9 cellular contexts compared by ENCODE assay signal in genomic region chr21:28988146-28988545, GRCh38. TPM values are rescaled to one million over a fixed set of nuclear protein-coding genes. Genes with fewer than 3 reads are reported as not detected.
DNase-seq lines count a peak whose midpoint lies in the region; ATAC-seq and TF ChIP-seq lines count a peak whose summit lies in the region.
"Not testable (repeated sequence)": the region's sequence is repeated elsewhere in the genome, so short reads cannot be mapped to it uniquely, and the experiment has no call there.
"Had no signal": no experiment of that assay in that cellular context is flagged by ENCODE, and none has a peak within 500 bp of the region (broad histone marks: within the 10 kb centered on the region; RNA-seq: fewer than 3 reads in every experiment).

No MANE protein-coding gene starts in this region.

- CTCF ChIA-PET in PC-3 (lab: Charles Lee); activated naive CD4-positive, alpha-beta T cell treated with anti-CD3 and anti-CD28 coated beads for 36 hours (lab: Charles Lee); mammary epithelial cell (lab: Charles Lee; ENCODE audit: low non-redundant PET): not testable (repeated sequence)

- H3K36me3 Mint-ChIP-seq in activated CD4-positive, alpha-beta T cell treated with anti-CD3 and anti-CD28 coated beads, Interleukin-2, amount 10 ng/mL, durations not matched to agents 24 days and 14 days (ENCODE audit: low read depth): peaks cover 34% of the 10 kb centered on the region
- H3K36me3 Mint-ChIP-seq in activated naive CD4-positive, alpha-beta T cell treated with anti-CD3 and anti-CD28 coated beads for 36 hours (ENCODE audit: low read depth): peaks cover 18% of the 10 kb centered on the region

- H3K4me1 ChIP-seq in PC-3 (ENCODE audit: insufficient read depth, low read length): peaks cover 17% of the 10 kb centered on the region
- H3K4me1 ChIP-seq in mammary epithelial cell (ENCODE audit: insufficient read depth, low read length): peaks cover 13% of the 10 kb centered on the region
- not testable (repeated sequence) for H3K4me1 ChIP-seq in smooth muscle cell (ENCODE audit: low read depth)

- not testable (repeated sequence) for H3K9me3 ChIP-seq in PC-3 (ENCODE audit: low read length); mammary epithelial cell (replicated peaks; ENCODE audit: insufficient read depth, low read length); smooth muscle cell (replicated peaks; ENCODE audit: low read depth)

- WGBS in mammary epithelial cell (ENCODE audit: low coverage, missing lambda C conversion rate): 61% methylated on average over 6 of the region's 6 CpGs
- 76% methylated on average over 6 of the region's 6 CpGs for WGBS in smooth muscle cell (ENCODE audit: low lambda C conversion rate)

- BruUV-seq in PC-3 (replicated peaks; lab: Mats Ljungman, UMichigan); mammary epithelial cell (replicated peaks; lab: Mats Ljungman, UMichigan): not testable (repeated sequence)

- H3K36me3 ChIP-seq in PC-3 (ENCODE audit: low read depth, low read length) (peaks cover 23% of the 10 kb centered on the region), mammary epithelial cell (ENCODE audit: insufficient read depth, low read length) (peaks cover 12% of the 10 kb centered on the region), smooth muscle cell (ENCODE audit: low read depth) (peaks cover 16% of the 10 kb centered on the region)

- not testable (repeated sequence) for ATAC-seq in PC-3; stimulated activated naive CD8-positive, alpha-beta T cell treated with anti-CD3 and anti-CD28 coated beads, Interleukin-15, Interleukin-2, amounts not matched to agents 100 U/mL and 50 U/mL, for 24 hours

- H3K9me3 Mint-ChIP-seq in activated CD4-positive, alpha-beta T cell treated with anti-CD3 and anti-CD28 coated beads, Interleukin-2, amount 10 ng/mL, durations not matched to agents 24 days and 14 days; activated naive CD4-positive, alpha-beta T cell treated with anti-CD3 and anti-CD28 coated beads for 36 hours: not testable (repeated sequence)

- H3K9ac ChIP-seq in PC-3 (ENCODE audit: low read length); smooth muscle cell (ENCODE audit: low read depth): not testable (repeated sequence)
- H3K9ac ChIP-seq in mammary epithelial cell (ENCODE audit: insufficient read depth, low read length): peak overlapping the region; percentile 17

- H2AFZ ChIP-seq in PC-3 (ENCODE audit: low read length); mammary epithelial cell (ENCODE audit: low read depth, low read length); smooth muscle cell (ENCODE audit: low read depth): not testable (repeated sequence)

- H3K27ac Mint-ChIP-seq in activated CD4-positive, alpha-beta T cell treated with anti-CD3 and anti-CD28 coated beads, Interleukin-2, amount 10 ng/mL, durations not matched to agents 24 days and 14 days: peak overlapping the region; percentile 83
- H3K27ac Mint-ChIP-seq in activated naive CD4-positive, alpha-beta T cell treated with anti-CD3 and anti-CD28 coated beads for 36 hours: peak overlapping the region; percentile 69

- peaks cover 39% of the 10 kb centered on the region for H3K4me1 Mint-ChIP-seq in activated CD4-positive, alpha-beta T cell treated with anti-CD3 and anti-CD28 coated beads, Interleukin-2, amount 10 ng/mL, durations not matched to agents 24 days and 14 days
- H3K4me1 Mint-ChIP-seq in activated naive CD4-positive, alpha-beta T cell treated with anti-CD3 and anti-CD28 coated beads for 36 hours (ENCODE audit: low read depth): peaks cover 48% of the 10 kb centered on the region

- H3K27ac ChIP-seq in PC-3 (ENCODE audit: low read length): peak overlapping the region; percentile 16; the same call in 1 of the 2 replicates
- peak overlapping the region; percentile 70 for H3K27ac ChIP-seq in mammary epithelial cell (ENCODE audit: insufficient read depth, low read depth, low read length)
- peak overlapping the region; percentile 13 for H3K27ac ChIP-seq in smooth muscle cell (ENCODE audit: low read depth)

- H3K4me3 Mint-ChIP-seq in activated CD4-positive, alpha-beta T cell treated with anti-CD3 and anti-CD28 coated beads, Interleukin-2, amount 10 ng/mL, durations not matched to agents 24 days and 14 days; activated naive CD4-positive, alpha-beta T cell treated with anti-CD3 and anti-CD28 coated beads for 36 hours: not testable (repeated sequence)

- not testable (repeated sequence) for H3K4me3 ChIP-seq in PC-3 (ENCODE audit: low read length); mammary epithelial cell (replicated peaks in 1 of 3; ENCODE audit: insufficient read depth in 1 of 3, low read depth in 2 of 3, low read length in 3 of 3); smooth muscle cell

- H3F3A ChIP-seq in PC-3 (ENCODE audit: low read length, unreplicated experiment); smooth muscle cell (ENCODE audit: low read depth): not testable (repeated sequence)

- H3K79me2 ChIP-seq in PC-3 (ENCODE audit: low read length) (peaks cover 66% of the 10 kb centered on the region), mammary epithelial cell (ENCODE audit: insufficient read depth, low read length) (peaks cover 63% of the 10 kb centered on the region), smooth muscle cell (ENCODE audit: low read depth) (peaks cover 61% of the 10 kb centered on the region)

- in situ Hi-C loops in mammary epithelial cell (cut with MboI; ENCODE audit: low sequenced_read_pairs in 2 of 2): not testable (repeated sequence)

- not testable (repeated sequence) for H3K27me3 ChIP-seq in PC-3 (ENCODE audit: low read length); mammary epithelial cell (ENCODE audit: insufficient read depth, low read length); smooth muscle cell (ENCODE audit: low read depth)

- POLR2A ChIA-PET in PC-3 (lab: Charles Lee; ENCODE audit: unreplicated experiment): not testable (repeated sequence)

- H4K20me1 ChIP-seq in PC-3 (ENCODE audit: low read length); mammary epithelial cell (ENCODE audit: insufficient read depth, low read length); smooth muscle cell (ENCODE audit: low read depth): not testable (repeated sequence)

- intact Hi-C loops in PC-3 (cut with micrococcal nuclease); activated CD4-positive, alpha-beta T cell treated with anti-CD3 and anti-CD28 coated beads, Interleukin-2, amount 10 ng/mL, durations not matched to agents 24 days and 14 days (cut with micrococcal nuclease); mammary epithelial cell (cut with micrococcal nuclease): not testable (repeated sequence)
- intact Hi-C loops in activated naive CD4-positive, alpha-beta T cell treated with anti-CD3 and anti-CD28 coated beads for 36 hours (cut with micrococcal nuclease): loop anchor here (2.0 kb wide), 1 partner anchor 15 kb away; no protein-coding TSS in a partner anchor

- dilution Hi-C loops in mammary epithelial cell (cut with HindIII; ENCODE audit: low sequenced_read_pairs): not testable (repeated sequence)

- not testable (repeated sequence) for H3K27me3 Mint-ChIP-seq in activated CD4-positive, alpha-beta T cell treated with anti-CD3 and anti-CD28 coated beads, Interleukin-2, amount 10 ng/mL, durations not matched to agents 24 days and 14 days; activated naive CD4-positive, alpha-beta T cell treated with anti-CD3 and anti-CD28 coated beads for 36 hours (ENCODE audit: low read depth)

- 0 out of 2 replicates have a peak overlapping the region, but pooled peaks have one; percentile 2 for H3K4me2 ChIP-seq in PC-3 (ENCODE audit: low read length)
- not testable (repeated sequence) for H3K4me2 ChIP-seq in mammary epithelial cell (ENCODE audit: insufficient read depth, low read depth, low read length); smooth muscle cell

- TF ChIP-seq CTCF in PC-3 (conservative IDR thresholded peaks at IDR 0.05; ENCODE audit: low read depth, low read length); mammary epithelial cell (conservative IDR thresholded peaks at IDR 0.05 in 1 of 2, IDR thresholded peaks at IDR 0.05 in 1 of 2; ENCODE audit: extremely low read depth in 1 of 2, insufficient read depth in 1 of 2, low read depth in 1 of 2, low read length in 2 of 2); smooth muscle cell (IDR thresholded peaks at IDR 0.05; ENCODE audit: borderline replicate concordance, insufficient read depth, poor library complexity, severe bottlenecking): not testable (repeated sequence)

- DNase-seq in H4 (ENCODE audit: low spot score): peak; percentile 22
- peak; percentile 48 for DNase-seq in PC-3
- DNase-seq in activated CD4-positive, alpha-beta T cell treated with anti-CD3 and anti-CD28 coated beads, Interleukin-2, amount 10 ng/mL, durations not matched to agents 24 days and 14 days: peak; percentile 52
- DNase-seq in activated naive CD4-positive, alpha-beta T cell treated with anti-CD3 and anti-CD28 coated beads for 36 hours: peak; percentile 35
- peak; percentile 82 for DNase-seq in mammary epithelial cell
- DNase-seq in glomerular visceral epithelial cell (ENCODE audit: extremely low spot score): peak; percentile 68
- DNase-seq in smooth muscle cell (lab: John Stamatoyannopoulos, UW; ENCODE audit: unreplicated experiment): not testable (repeated sequence)
- DNase-seq in stimulated activated naive CD8-positive, alpha-beta T cell treated with anti-CD3 and anti-CD28 coated beads, Interleukin-15, Interleukin-2, amounts not matched to agents 100 U/mL and 50 U/mL, for 24 hours: peak; percentile 37

- not testable (repeated sequence) for H3K9me2 ChIP-seq in PC-3 (replicated peaks; ENCODE audit: low read length)

RNA-seq across cellular contexts. Expression of gene LTN1, which starts 4.5 kb away (rescaled TPM):
- 15.5 and 20.1 TPM in 2 replicates for total RNA-seq in H4 (2014; rRNA removed; shearing (Covaris generic))
- total RNA-seq in PC-3 (2014; rRNA removed) (16.4 and 21.0 TPM in 2 replicates), mammary epithelial cell (10 to 100 TPM; 27.0 to 34.2 TPM), smooth muscle cell (44.4 and 50.2 TPM in 2 replicates)
- total RNA-seq in activated CD4-positive, alpha-beta T cell treated with anti-CD3 and anti-CD28 coated beads, Interleukin-2, amount 10 ng/mL, durations not matched to agents 24 days and 14 days: 25.6 and 31.0 TPM in 2 replicates
- 10 to 100 TPM; 18.5 to 21.2 TPM for total RNA-seq in activated naive CD4-positive, alpha-beta T cell treated with anti-CD3 and anti-CD28 coated beads for 36 hours
- polyA plus RNA-seq in mammary epithelial cell (6.5 TPM), smooth muscle cell (10.2 and 11.2 TPM in 2 replicates)
- 35.8 TPM for polyA minus RNA-seq in mammary epithelial cell

RNA-seq across cellular contexts. Expression of gene RWDD2B, which starts 31.0 kb away (rescaled TPM):
- 8.8 and 8.9 TPM in 2 replicates for total RNA-seq in H4 (2014; rRNA removed; shearing (Covaris generic))
- 10.3 and 20.2 TPM in 2 replicates for total RNA-seq in PC-3 (2014; rRNA removed)
- total RNA-seq in activated CD4-positive, alpha-beta T cell treated with anti-CD3 and anti-CD28 coated beads, Interleukin-2, amount 10 ng/mL, durations not matched to agents 24 days and 14 days: 12.2 and 12.3 TPM in 2 replicates
- 10 to 100 TPM; 14.1 to 14.6 TPM for total RNA-seq in activated naive CD4-positive, alpha-beta T cell treated with anti-CD3 and anti-CD28 coated beads for 36 hours
- total RNA-seq in mammary epithelial cell: 10 to 100 TPM; 19.7 to 30.2 TPM
- 20.4 TPM for polyA plus RNA-seq in mammary epithelial cell
- polyA minus RNA-seq in mammary epithelial cell: 12.4 TPM
- 6.1 and 11.8 TPM in 2 replicates for total RNA-seq in smooth muscle cell
- 4.3 and 4.4 TPM in 2 replicates for polyA plus RNA-seq in smooth muscle cell
- total RNA-seq: H1 had no signal

RNA-seq across cellular contexts. Expression of gene USP16, which starts 36.3 kb away (rescaled TPM):
- total RNA-seq in H4 (2014; rRNA removed; shearing (Covaris generic)): 43.6 and 45.7 TPM in 2 replicates
- total RNA-seq in PC-3 (2014; rRNA removed) (21.2 and 24.1 TPM in 2 replicates), mammary epithelial cell (10 to 100 TPM; 17.3 to 28.1 TPM), smooth muscle cell (36.2 and 37.0 TPM in 2 replicates)
- 45.7 and 46.7 TPM in 2 replicates for total RNA-seq in activated CD4-positive, alpha-beta T cell treated with anti-CD3 and anti-CD28 coated beads, Interleukin-2, amount 10 ng/mL, durations not matched to agents 24 days and 14 days
- 10 to 100 TPM; 36.1 to 36.7 TPM for total RNA-seq in activated naive CD4-positive, alpha-beta T cell treated with anti-CD3 and anti-CD28 coated beads for 36 hours
- polyA plus RNA-seq in mammary epithelial cell (12.4 TPM), smooth muscle cell (24.8 and 25.9 TPM in 2 replicates)
- 15.6 TPM for polyA minus RNA-seq in mammary epithelial cell

Comparison
In these comparisons a context has a peak if more than half of its experiments do, and no peak if none do; other contexts are left out.
1. H3K27ac ChIP-seq: peak in every context shown above with its lines; median percentile 70 in mammary epithelial cell; 16 in PC-3; 13 in smooth muscle cell.